ENCODE assay signal across 8 cellular contexts in genomic region chr12:104108755-104109445, GRCh38. TPM values are rescaled to one million over a fixed set of nuclear protein-coding genes. Genes with fewer than 3 reads are reported as not detected.
DNase-seq lines count a peak whose midpoint lies in the region; ATAC-seq and TF ChIP-seq lines count a peak whose summit lies in the region.

No MANE protein-coding gene starts in this region.

- no peaks in the 10 kb centered on the region for H3K27me3 Mint-ChIP-seq in chondrocyte (ENCODE audit: low read depth)

- ATAC-seq in HG03139 (IDR thresholded peaks at IDR 0.05; ENCODE audit: unreplicated experiment), result peak; percentile 60
- no peak for ATAC-seq in GM21737 (IDR thresholded peaks at IDR 0.05; ENCODE audit: unreplicated experiment)

- peaks cover 10% of the 10 kb centered on the region for H3K4me1 Mint-ChIP-seq in chondrocyte (ENCODE audit: low read depth)

- H3K27ac Mint-ChIP-seq in chondrocyte (ENCODE audit: unreplicated experiment), result peak overlapping the region; percentile 15

- DNase-seq in EL (peak; percentile 77), NCI-H526 (lab: John Stamatoyannopoulos, UW) (peak; percentile 79 to 88), chondrocyte (ENCODE audit: low spot score) (no peak), left kidney (ENCODE audit: low read depth, low spot score) (peak; percentile 93)
- peak; percentile 93 for DNase-seq in activated CD4-positive, alpha-beta T cell treated with anti-CD3 and anti-CD28 coated beads for 48 hours
- DNase-seq in stimulated activated CD4-positive, alpha-beta T cell treated with anti-CD3 and anti-CD28 coated beads, Interleukin-4, amount 100 ng/mL, for 24 hours, result peak; percentile 90

- H3K36me3 Mint-ChIP-seq in chondrocyte (ENCODE audit: low read depth), result peaks cover 3% of the 10 kb centered on the region

- peak; percentile 92 for TF ChIP-seq CTCF in chondrocyte (IDR thresholded peaks at IDR 0.05)

- H3K9me3 Mint-ChIP-seq in chondrocyte (ENCODE audit: low read depth), result no peaks in the 10 kb centered on the region

- no peak overlapping the region for H3K4me3 Mint-ChIP-seq in chondrocyte (ENCODE audit: unreplicated experiment)

RNA-seq across cellular contexts. Expression of gene NFYB, which starts 29.1 kb away (rescaled TPM):
- total RNA-seq in chondrocyte, result 20.6 to 25.3 TPM (median 24.7 TPM) in 3 replicates

RNA-seq across cellular contexts. Expression of gene HCFC2, which starts 44.6 kb away (rescaled TPM):
- total RNA-seq in chondrocyte, result 20.8 to 26.9 TPM (median 23.5 TPM) in 3 replicates

RNA-seq across cellular contexts. Expression of gene GLT8D2, which starts 58.9 kb away (rescaled TPM):
- total RNA-seq in chondrocyte, result 37.6 to 48.6 TPM (median 38.8 TPM) in 3 replicates
